ENCODE assay signal across 16 cellular contexts in the genomic region with DNA sequence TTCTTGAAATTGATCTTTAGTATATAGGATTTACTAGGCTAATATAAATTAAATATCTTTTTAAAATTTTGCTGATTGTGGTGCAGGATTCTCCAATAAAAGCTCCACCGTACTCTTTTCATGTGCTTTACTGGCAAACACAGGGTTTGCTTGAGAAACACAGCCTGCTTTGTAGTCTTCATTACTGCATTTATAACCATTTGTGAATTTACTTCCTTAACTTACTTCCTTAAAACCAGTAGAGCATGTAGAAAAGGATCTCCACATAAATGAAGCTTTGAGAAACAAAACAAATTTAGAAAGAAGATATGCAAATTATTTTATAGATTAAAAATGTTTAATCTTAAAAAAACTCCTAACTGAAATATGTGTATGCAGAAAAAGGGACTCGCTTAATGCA. TPM values are rescaled to one million over a fixed set of nuclear protein-coding genes. Genes with fewer than 3 reads are reported as not detected.
DNase-seq lines count a peak whose midpoint lies in the region; ATAC-seq, FAIRE-seq and TF ChIP-seq lines count a peak whose summit lies in the region.
"Had no signal": no experiment of that assay in that cellular context is flagged by ENCODE, and none has a peak within 500 bp of the region (broad histone marks: within the 10 kb centered on the region; RNA-seq: fewer than 3 reads in every experiment).

No MANE protein-coding gene starts in this region.

- TF ChIP-seq CTCF in Calu3 (IDR thresholded peaks at IDR 0.05; ENCODE audit: unreplicated experiment), result no peak
- no peak for TF ChIP-seq CTCF in endothelial cell (IDR thresholded peaks at IDR 0.05; ENCODE audit: unreplicated experiment)
- TF ChIP-seq CTCF in pancreas (IDR thresholded peaks at IDR 0.05), result no peak
- no peak for TF ChIP-seq CTCF in esophagus squamous epithelium (IDR thresholded peaks at IDR 0.05)

- WGBS in pancreas, 2 donors, result 56 to 68% methylated on average over 2 of the region's 2 CpGs
- WGBS in esophagus squamous epithelium, 2 donors, result 48 to 49% methylated on average over 2 of the region's 2 CpGs

- BruUV-seq in Calu3 (replicated peaks; lab: Mats Ljungman, UMichigan), result no TSS peak

- no peak for FAIRE-seq in pancreas (lab: Jason Lieb, UNC)

- H3K36me3 Mint-ChIP-seq in Calu3 (ENCODE audit: insufficient read depth, unreplicated experiment) (peaks cover 11% of the 10 kb centered on the region), endothelial cell (ENCODE audit: low read depth, unreplicated experiment) (peaks cover 14% of the 10 kb centered on the region), T-cell (peaks cover 14% of the 10 kb centered on the region)

- H3K27ac ChIP-seq in pancreas (peak overlapping the region in 2 of 4 donors; percentile 11 to 38), esophagus squamous epithelium (peak overlapping the region in 2 of 4 donors; percentile 61 to 81)
- H3K27ac ChIP-seq: GM23248 had no signal

- ATAC-seq in pancreas (peak in 3 of 4 donors; percentile 35 to 56 (median 52)), HG03571 (IDR thresholded peaks at IDR 0.05; ENCODE audit: unreplicated experiment) (no peak), T-cell (replicated peaks in 1 of 4) (no peak)
- no peak for ATAC-seq in stimulated activated naive CD8-positive, alpha-beta T cell treated with anti-CD3 and anti-CD28 coated beads, Interleukin-15, Interleukin-2, amounts not matched to agents 100 U/mL and 50 U/mL, for 24 hours
- ATAC-seq: SK-N-SH treated with all-trans-retinoic acid at 6 μM for 48 hours had no signal

- DNase-seq in Calu3 (no peak), NOMO-1 treated with dmso at 0.1 percent for 144 hours (lab: John Stamatoyannopoulos, UW; ENCODE audit: unreplicated experiment) (peak; percentile 44), endothelial cell (ENCODE audit: low spot score) (no peak), pancreas (no peak), esophagus squamous epithelium (lab: John Stamatoyannopoulos, UW) (no peak), T-cell (no peak)
- DNase-seq in stimulated activated naive CD8-positive, alpha-beta T cell treated with anti-CD3 and anti-CD28 coated beads, Interleukin-15, Interleukin-2, amounts not matched to agents 100 U/mL and 50 U/mL, for 24 hours, result no peak
- DNase-seq: activated CD4-positive, alpha-beta T cell treated with anti-CD3 and anti-CD28 coated beads, Interleukin-2, amount 10 ng/mL, durations not matched to agents 24 days and 14 days; activated gamma-delta T cell; DMS153; GM23248; NCI-H1436; nucleus accumbens; stimulated activated CD4-positive, alpha-beta T cell treated with anti-CD3 and anti-CD28 coated beads, Interleukin-12 subunit alpha, Interleukin-12 subunit beta, amount 100 ng/mL, for 4 hours had no signal

- H3K4me3 ChIP-seq in pancreas, result no peak overlapping the region
- H3K4me3 ChIP-seq in esophagus squamous epithelium, result no peak overlapping the region
- H3K4me3 ChIP-seq: GM23248 had no signal

- H3K4me1 ChIP-seq in pancreas, result peaks cover 0 to 19% (median 5%) of the 10 kb centered on the region in 3 donors
- peaks cover 12 to 66% (median 20%) of the 10 kb centered on the region in 3 donors for H3K4me1 ChIP-seq in esophagus squamous epithelium

- H3K27me3 ChIP-seq in pancreas (no peaks in the 10 kb centered on the region), esophagus squamous epithelium (no peaks in the 10 kb centered on the region)

- H3K9me3 ChIP-seq in pancreas, result no peaks in the 10 kb centered on the region
- no peaks in the 10 kb centered on the region for H3K9me3 ChIP-seq in esophagus squamous epithelium

- peaks cover 17% of the 10 kb centered on the region for H3K4me1 Mint-ChIP-seq in Calu3 (ENCODE audit: low read depth, unreplicated experiment)
- H3K4me1 Mint-ChIP-seq in endothelial cell (ENCODE audit: unreplicated experiment), result peaks cover 19% of the 10 kb centered on the region
- H3K4me1 Mint-ChIP-seq in T-cell, result peaks cover 0 to 14% (median 0%) of the 10 kb centered on the region in 3 donors

- intact Hi-C loops in Calu3 (cut with micrococcal nuclease; ENCODE audit: unreplicated experiment), result no loop called here
- intact Hi-C loops in pancreas (cut with DNase I), result no loop called here
- intact Hi-C loops in esophagus squamous epithelium (cut with DNase I), result no loop called here

- H3K27ac Mint-ChIP-seq in Calu3 (ENCODE audit: unreplicated experiment) (peak overlapping the region; percentile 24), endothelial cell (ENCODE audit: unreplicated experiment) (peak overlapping the region; percentile 65), T-cell (no peak overlapping the region)
- H3K27ac Mint-ChIP-seq: activated CD4-positive, alpha-beta T cell treated with anti-CD3 and anti-CD28 coated beads, Interleukin-2, amount 10 ng/mL, durations not matched to agents 24 days and 14 days had no signal

- H3K9me3 Mint-ChIP-seq in Calu3 (ENCODE audit: low read depth, unreplicated experiment) (no peaks in the 10 kb centered on the region), endothelial cell (ENCODE audit: unreplicated experiment) (no peaks in the 10 kb centered on the region), T-cell (no peaks in the 10 kb centered on the region)
- H3K9me3 Mint-ChIP-seq: activated CD4-positive, alpha-beta T cell treated with anti-CD3 and anti-CD28 coated beads, Interleukin-2, amount 10 ng/mL, durations not matched to agents 24 days and 14 days had no signal

- POLR2A ChIA-PET in T-cell (lab: Charles Lee), result no interaction called here

- CTCF ChIA-PET in Calu3 (lab: Charles Lee) (interaction anchor here (1.0 kb wide), 1 partner anchor 232 kb away, joined by 4 read pairs; the partner anchor contains the start of gene ZNF143), T-cell (lab: Charles Lee) (no interaction called here)

- H3K4me3 Mint-ChIP-seq in Calu3 (ENCODE audit: low read depth, unreplicated experiment), result no peak overlapping the region
- no peak overlapping the region for H3K4me3 Mint-ChIP-seq in endothelial cell (ENCODE audit: unreplicated experiment)
- no peak overlapping the region for H3K4me3 Mint-ChIP-seq in T-cell
- H3K4me3 Mint-ChIP-seq: activated CD4-positive, alpha-beta T cell treated with anti-CD3 and anti-CD28 coated beads, Interleukin-2, amount 10 ng/mL, durations not matched to agents 24 days and 14 days had no signal

- H3K36me3 ChIP-seq in pancreas, result peaks cover 0 to 6% (median 0%) of the 10 kb centered on the region in 3 donors
- peaks cover 0 to 33% (median 3%) of the 10 kb centered on the region in 3 donors for H3K36me3 ChIP-seq in esophagus squamous epithelium

- TF ChIP-seq POLR2A in esophagus squamous epithelium (IDR thresholded peaks at IDR 0.05), result no peak

- H3K27me3 Mint-ChIP-seq in Calu3 (ENCODE audit: unreplicated experiment) (no peaks in the 10 kb centered on the region), endothelial cell (ENCODE audit: unreplicated experiment) (no peaks in the 10 kb centered on the region), T-cell (no peaks in the 10 kb centered on the region)
- H3K27me3 Mint-ChIP-seq: activated CD4-positive, alpha-beta T cell treated with anti-CD3 and anti-CD28 coated beads, Interleukin-2, amount 10 ng/mL, durations not matched to agents 24 days and 14 days had no signal

RNA-seq across cellular contexts. Expression of gene SWAP70, which starts 28.8 kb away (rescaled TPM):
- 19.9 and 20.7 TPM in 2 replicates for total RNA-seq in Calu3 (2022)
- total RNA-seq in endothelial cell (ENCODE audit: unreplicated experiment), result 36.0 TPM
- 10 to 100 TPM in 4 of 6 donors, 1 to 10 TPM in 2; 9.2 to 22.3 (median 11.9) TPM for total RNA-seq in pancreas
- 1 to 10 TPM; 4.8 to 8.3 TPM for polyA plus RNA-seq in pancreas
- 10 to 100 TPM; 15.1 to 27.5 (median 17.7) TPM for total RNA-seq in esophagus squamous epithelium
- 10 to 100 TPM in 1 of 5 donors, 1 to 10 TPM in 4; 4.5 to 14.3 (median 7.3) TPM for total RNA-seq in T-cell

Comparison
In these comparisons a context has a peak if more than half of its experiments do, and no peak if none do; other contexts are left out.
1. H3K27ac Mint-ChIP-seq: peak in Calu3 (single experiment) and endothelial cell (single experiment); none in T-cell (0 of 2).
2. ATAC-seq: peak in pancreas (3 of 4); none in HG03571 (single experiment), T-cell (0 of 4) and stimulated activated naive CD8-positive, alpha-beta T cell treated with anti-CD3 and anti-CD28 coated beads, Interleukin-15, Interleukin-2, amounts not matched to agents 100 U/mL and 50 U/mL, for 24 hours (single experiment).